Comparison of ENCODE assay signal across 8 cellular contexts in genomic region chr15:40793216-40793989, GRCh38. TPM values are rescaled to one million over a fixed set of nuclear protein-coding genes. Genes with fewer than 3 reads are reported as not detected.
DNase-seq lines count a peak whose midpoint lies in the region; ATAC-seq and TF ChIP-seq lines count a peak whose summit lies in the region.

No MANE protein-coding gene starts in this region.

- no peak for ATAC-seq in GM19463 (IDR thresholded peaks at IDR 0.05; ENCODE audit: unreplicated experiment)
- ATAC-seq in HG03521 (IDR thresholded peaks at IDR 0.05; ENCODE audit: unreplicated experiment) = no peak

- no peaks in the 10 kb centered on the region for H3K27me3 Mint-ChIP-seq in progenitor cell of endocrine pancreas

- H3K4me3 Mint-ChIP-seq in progenitor cell of endocrine pancreas (ENCODE audit: low read depth) = no peak overlapping the region

- H3K27ac Mint-ChIP-seq in progenitor cell of endocrine pancreas = peak overlapping the region; percentile 29

- H3K9me3 Mint-ChIP-seq in progenitor cell of endocrine pancreas (ENCODE audit: low read depth) = no peaks in the 10 kb centered on the region

- H3K4me1 Mint-ChIP-seq in progenitor cell of endocrine pancreas (ENCODE audit: low read depth) = peaks cover 17% of the 10 kb centered on the region

- H3K36me3 Mint-ChIP-seq in progenitor cell of endocrine pancreas (ENCODE audit: insufficient read depth) = peaks cover 7% of the 10 kb centered on the region

- DNase-seq in DMS 273 (lab: John Stamatoyannopoulos, UW; ENCODE audit: unreplicated experiment) = peak; percentile 17
- DNase-seq in DMS 273 treated with DMSO at 0.1 percent for 48 hours (lab: John Stamatoyannopoulos, UW) = no peak
- DNase-seq in NCI-H2029 (lab: John Stamatoyannopoulos, UW) = peak; percentile 33
- peak; percentile 74 for DNase-seq in dedifferentiated amniotic fluid mesenchymal stem cell (ENCODE audit: extremely low spot score)
- no peak for DNase-seq in progenitor cell of endocrine pancreas (ENCODE audit: low spot score, unreplicated experiment)
- DNase-seq in NCI-H524 treated with DMSO at 0.1 percent for 48 hours (lab: John Stamatoyannopoulos, UW) = no peak

- TF ChIP-seq CTCF in progenitor cell of endocrine pancreas (IDR thresholded peaks at IDR 0.05; ENCODE audit: unreplicated experiment) = no peak

RNA-seq across cellular contexts. Expression of gene ZFYVE19, which starts 13.5 kb away (rescaled TPM):
- total RNA-seq in progenitor cell of endocrine pancreas = 25.2 and 28.1 TPM in 2 replicates

RNA-seq across cellular contexts. Expression of gene DNAJC17, which starts 13.9 kb away (rescaled TPM):
- total RNA-seq in progenitor cell of endocrine pancreas = 41.0 and 43.1 TPM in 2 replicates

RNA-seq across cellular contexts. Expression of gene C15orf62, which starts 23.6 kb away (rescaled TPM):
- 1.8 and 1.9 TPM in 2 replicates for total RNA-seq in progenitor cell of endocrine pancreas

RNA-seq across cellular contexts. Expression of gene GCHFR, which starts 29.5 kb away (rescaled TPM):
- total RNA-seq in progenitor cell of endocrine pancreas = 30.6 and 32.1 TPM in 2 replicates

RNA-seq across cellular contexts. Expression of gene PPP1R14D, which starts 35.1 kb away (rescaled TPM):
- total RNA-seq in progenitor cell of endocrine pancreas = 0.81 and 1.5 TPM in 2 replicates

Comparison
In these comparisons a context has a peak if more than half of its experiments do, and no peak if none do; other contexts are left out.
1. DNase-seq: peak in DMS 273 (single experiment), NCI-H2029 (single experiment) and dedifferentiated amniotic fluid mesenchymal stem cell (single experiment); none in DMS 273 treated with DMSO at 0.1 percent for 48 hours (single experiment), progenitor cell of endocrine pancreas (single experiment) and NCI-H524 treated with DMSO at 0.1 percent for 48 hours (single experiment).